11 cellular contexts compared by ENCODE assay signal in the genomic region with DNA sequence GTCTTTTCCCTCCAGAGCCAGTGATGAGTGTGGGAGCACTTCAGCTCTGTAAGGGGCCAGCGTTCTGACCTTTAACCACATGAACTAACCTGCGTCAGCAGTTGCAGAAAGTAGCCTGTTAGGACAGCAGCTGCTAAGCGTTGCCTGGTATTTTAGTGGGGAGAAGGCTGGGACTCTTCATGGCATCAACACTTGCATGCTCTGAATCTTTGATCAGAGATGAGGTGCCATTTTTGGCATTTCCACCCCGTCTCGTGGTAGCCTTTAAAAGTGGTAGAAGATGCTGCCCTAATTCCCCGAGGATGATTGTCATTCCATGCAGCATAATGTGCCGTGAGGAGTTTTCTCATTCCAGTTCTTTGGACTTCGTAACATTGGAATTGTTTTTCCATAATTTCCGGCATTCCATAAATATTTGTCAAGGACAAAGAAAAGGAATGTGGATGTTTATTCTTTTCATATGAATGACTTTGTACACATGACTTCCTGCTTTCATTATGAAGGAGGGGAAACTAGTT.
DNase-seq lines count a peak whose midpoint lies in the region; ATAC-seq, FAIRE-seq and TF ChIP-seq lines count a peak whose summit lies in the region.
"Had no signal": no experiment of that assay in that cellular context is flagged by ENCODE, and none has a peak within 500 bp of the region (broad histone marks: within the 10 kb centered on the region; RNA-seq: fewer than 3 reads in every experiment).

No MANE protein-coding gene starts in this region.

- H3K9me3 ChIP-seq in K562 (replicated peaks; ENCODE audit: control insufficient read depth, insufficient read depth, low read depth, low read length), result no peaks in the 10 kb centered on the region

- CTCF ChIA-PET in activated CD8-positive, alpha-beta T cell treated with anti-CD3 and anti-CD28 coated beads for 36 hours (lab: Charles Lee), result no interaction called here
- CTCF ChIA-PET in activated CD8-positive, alpha-beta T cell treated with anti-CD3 and anti-CD28 coated beads, Interleukin-2, amount 10 ng/mL, durations not matched to agents 7 days and 5 days (lab: Charles Lee), result no interaction called here
- CTCF ChIA-PET in K562 (lab: Yijun Ruan, JAX; ENCODE audit: low intra/inter-chr PET ratio), result no interaction called here

- H3K27ac Mint-ChIP-seq in activated CD8-positive, alpha-beta T cell treated with anti-CD3 and anti-CD28 coated beads for 36 hours, result peak overlapping the region; percentile 88
- H3K27ac Mint-ChIP-seq in activated CD8-positive, alpha-beta T cell treated with anti-CD3 and anti-CD28 coated beads, Interleukin-2, amount 10 ng/mL, durations not matched to agents 7 days and 5 days, result no peak overlapping the region
- H3K27ac Mint-ChIP-seq in type B pancreatic cell, result peak overlapping the region; percentile 10

- no peak for FAIRE-seq in K562 (lab: Jason Lieb, UNC)
- FAIRE-seq: A204.1 had no signal

- H3K27me3 Mint-ChIP-seq in activated CD8-positive, alpha-beta T cell treated with anti-CD3 and anti-CD28 coated beads for 36 hours, result no peaks in the 10 kb centered on the region
- no peaks in the 10 kb centered on the region for H3K27me3 Mint-ChIP-seq in activated CD8-positive, alpha-beta T cell treated with anti-CD3 and anti-CD28 coated beads, Interleukin-2, amount 10 ng/mL, durations not matched to agents 7 days and 5 days (ENCODE audit: low read depth)
- no peaks in the 10 kb centered on the region for H3K27me3 Mint-ChIP-seq in type B pancreatic cell

- TSS peak; percentile 21 for BruUV-seq in K562 (replicated peaks; lab: Mats Ljungman, UMichigan)

- H3K4me2 ChIP-seq in K562 (ENCODE audit: insufficient read depth, low read length), result no peak overlapping the region

- in situ Hi-C loops in K562 (cut with MboI), result no loop called here

- no peak for TF ChIP-seq POLR2A in K562 (conservative IDR thresholded peaks at IDR 0.05)

- no peaks in the 10 kb centered on the region for H3K79me2 ChIP-seq in K562 (ENCODE audit: control insufficient read depth, insufficient read depth, low read length)

- no peak for TF ChIP-seq RAD21 in K562 (CRISPR knock-in tag; conservative IDR thresholded peaks at IDR 0.05 in 1 of 2, IDR thresholded peaks at IDR 0.05 in 1 of 2)

- peaks cover 0 to 16% of the 10 kb centered on the region in 2 experiments; a peak in 3 of 5 replicates for H3K4me1 ChIP-seq in K562 (replicated peaks in 1 of 2; ENCODE audit: control insufficient read depth in 2 of 2, insufficient read depth in 2 of 2, low read length in 2 of 2)

- H3K4me3 Mint-ChIP-seq in activated CD8-positive, alpha-beta T cell treated with anti-CD3 and anti-CD28 coated beads for 36 hours, result no peak overlapping the region
- no peak overlapping the region for H3K4me3 Mint-ChIP-seq in activated CD8-positive, alpha-beta T cell treated with anti-CD3 and anti-CD28 coated beads, Interleukin-2, amount 10 ng/mL, durations not matched to agents 7 days and 5 days
- no peak overlapping the region for H3K4me3 Mint-ChIP-seq in type B pancreatic cell

- no peak for ATAC-seq in activated CD8-positive, alpha-beta T cell treated with anti-CD3 and anti-CD28 coated beads for 36 hours
- no peak for ATAC-seq in activated CD8-positive, alpha-beta T cell treated with anti-CD3 and anti-CD28 coated beads, Interleukin-2, amount 10 ng/mL, durations not matched to agents 7 days and 5 days
- peak; percentile 70 for ATAC-seq in K562

- H3K27ac ChIP-seq in K562 (ENCODE audit: extremely low read depth, low read depth, low read length), result peak overlapping the region; percentile 50; the same call in 1 of the 3 replicates

- H3K27me3 ChIP-seq in K562 (ENCODE audit: control insufficient read depth in 2 of 2, insufficient read depth in 2 of 2, low read length in 2 of 2), result no peaks in the 10 kb centered on the region

- H3K36me3 ChIP-seq in K562 (ENCODE audit: control insufficient read depth, insufficient read depth, low read length), result peaks cover 65% of the 10 kb centered on the region; the same call in 2 of the 3 replicates

- no peak overlapping the region for H2AFZ ChIP-seq in K562 (ENCODE audit: low read depth, low read length)

- H3K9me1 ChIP-seq in K562 (ENCODE audit: control insufficient read depth, insufficient read depth, low read length), result no peaks in the 10 kb centered on the region

- H4K20me1 ChIP-seq in K562 (replicated peaks; ENCODE audit: control insufficient read depth, insufficient read depth, low read length), result no peaks in the 10 kb centered on the region

- peaks cover 29% of the 10 kb centered on the region for H3K4me1 Mint-ChIP-seq in activated CD8-positive, alpha-beta T cell treated with anti-CD3 and anti-CD28 coated beads for 36 hours (ENCODE audit: low read depth)
- peaks cover 19% of the 10 kb centered on the region for H3K4me1 Mint-ChIP-seq in activated CD8-positive, alpha-beta T cell treated with anti-CD3 and anti-CD28 coated beads, Interleukin-2, amount 10 ng/mL, durations not matched to agents 7 days and 5 days (ENCODE audit: low read depth)
- H3K4me1 Mint-ChIP-seq in type B pancreatic cell (ENCODE audit: unreplicated experiment), result peaks cover 6% of the 10 kb centered on the region

- peaks cover 31% of the 10 kb centered on the region for H3K36me3 Mint-ChIP-seq in activated CD8-positive, alpha-beta T cell treated with anti-CD3 and anti-CD28 coated beads for 36 hours (ENCODE audit: low read depth)
- peaks cover 28% of the 10 kb centered on the region for H3K36me3 Mint-ChIP-seq in activated CD8-positive, alpha-beta T cell treated with anti-CD3 and anti-CD28 coated beads, Interleukin-2, amount 10 ng/mL, durations not matched to agents 7 days and 5 days (ENCODE audit: low read depth)
- H3K36me3 Mint-ChIP-seq in type B pancreatic cell, result peaks cover 36% of the 10 kb centered on the region

- TF ChIP-seq EP300 in K562 (IDR thresholded peaks at IDR 0.05; ENCODE audit: low read length), result no peak

- WGBS in K562 (ENCODE audit: insufficient coverage, low coverage, missing lambda C conversion rate), result 70% methylated on average over 9 of the region's 9 CpGs

- H3K9ac ChIP-seq in K562 (ENCODE audit: insufficient read depth in 1 of 2, low read depth in 2 of 2, low read length in 2 of 2), result no peak overlapping the region

- intact Hi-C loops in activated CD8-positive, alpha-beta T cell treated with anti-CD3 and anti-CD28 coated beads for 36 hours (cut with micrococcal nuclease), result no loop called here
- intact Hi-C loops in K562 (cut with micrococcal nuclease), result loop anchor here (5.0 kb wide), 1 partner anchor 85 kb away; no protein-coding TSS in a partner anchor

- POLR2A ChIA-PET in activated CD8-positive, alpha-beta T cell treated with anti-CD3 and anti-CD28 coated beads for 36 hours (lab: Charles Lee), result no interaction called here
- POLR2A ChIA-PET in activated CD8-positive, alpha-beta T cell treated with anti-CD3 and anti-CD28 coated beads, Interleukin-2, amount 10 ng/mL, durations not matched to agents 7 days and 5 days (lab: Charles Lee), result interaction anchor here (0.6 kb wide), 1 partner anchor 154 kb away, joined by 3 read pairs; no protein-coding TSS in a partner anchor
- POLR2A ChIA-PET in K562 (lab: Yijun Ruan, JAX), result no interaction called here

- no peak for DNase-seq in activated CD8-positive, alpha-beta T cell treated with anti-CD3 and anti-CD28 coated beads for 36 hours
- DNase-seq in activated CD8-positive, alpha-beta T cell treated with anti-CD3 and anti-CD28 coated beads, Interleukin-2, amount 10 ng/mL, durations not matched to agents 7 days and 5 days, result no peak
- peak in 1 of 4 experiments; percentile 35 for DNase-seq in K562 (ENCODE audit: extremely low read depth in 1 of 4, low spot score in 3 of 4)
- DNase-seq in iris pigment epithelial cell (ENCODE audit: low read depth), result peak; percentile 95
- no peak for DNase-seq in type B pancreatic cell (ENCODE audit: extremely low spot score, unreplicated experiment)
- DNase-seq in NCI-H2227 (lab: John Stamatoyannopoulos, UW; ENCODE audit: unreplicated experiment), result no peak
- no peak for DNase-seq in stimulated activated naive CD4-positive, alpha-beta T cell treated with Interleukin-2 at 50 U/mL for 16 hours (lab: John Stamatoyannopoulos, UW)
- no peak for DNase-seq in SHP77 treated with DMSO at 0.1 percent for 48 hours (lab: John Stamatoyannopoulos, UW)
- DNase-seq: stimulated activated CD4-positive, alpha-beta T cell treated with anti-CD3 and anti-CD28 coated beads, Interleukin-2, amount 100 ng/mL, for 48 hours; T-helper 9 cell had no signal

- no peak for TF ChIP-seq CTCF in activated CD8-positive, alpha-beta T cell treated with anti-CD3 and anti-CD28 coated beads for 36 hours (IDR thresholded peaks at IDR 0.05)
- TF ChIP-seq CTCF in K562 (IDR thresholded peaks at IDR 0.05 in 2 of 3, conservative IDR thresholded peaks at IDR 0.05 in 1 of 3; ENCODE audit: insufficient read depth in 2 of 3, low read depth in 1 of 3, low read length in 3 of 3), result no peak
- TF ChIP-seq CTCF in type B pancreatic cell (conservative IDR thresholded peaks at IDR 0.05), result no peak

- H3K9me3 Mint-ChIP-seq in activated CD8-positive, alpha-beta T cell treated with anti-CD3 and anti-CD28 coated beads for 36 hours, result no peaks in the 10 kb centered on the region
- H3K9me3 Mint-ChIP-seq in activated CD8-positive, alpha-beta T cell treated with anti-CD3 and anti-CD28 coated beads, Interleukin-2, amount 10 ng/mL, durations not matched to agents 7 days and 5 days (ENCODE audit: insufficient read depth), result no peaks in the 10 kb centered on the region
- no peaks in the 10 kb centered on the region for H3K9me3 Mint-ChIP-seq in type B pancreatic cell

- no peak overlapping the region for H3K4me3 ChIP-seq in K562

TF ChIP-seq in K562, 482 proteins besides CTCF, POLR2A, EP300 and RAD21:
- TF ChIP-seq, protein P1, sequence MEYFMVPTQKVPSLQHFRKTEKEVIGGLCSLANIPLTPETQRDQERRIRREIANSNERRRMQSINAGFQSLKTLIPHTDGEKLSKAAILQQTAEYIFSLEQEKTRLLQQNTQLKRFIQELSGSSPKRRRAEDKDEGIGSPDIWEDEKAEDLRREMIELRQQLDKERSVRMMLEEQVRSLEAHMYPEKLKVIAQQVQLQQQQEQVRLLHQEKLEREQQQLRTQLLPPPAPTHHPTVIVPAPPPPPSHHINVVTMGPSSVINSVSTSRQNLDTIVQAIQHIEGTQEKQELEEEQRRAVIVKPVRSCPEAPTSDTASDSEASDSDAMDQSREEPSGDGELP (CRISPR knock-in tag; IDR thresholded peaks at IDR 0.05; ENCODE audit: borderline replicate concordance), result no peak
- TF ChIP-seq NR2C1 (IDR thresholded peaks at IDR 0.05), result no peak
- TF ChIP-seq NR2C1 (tag; IDR thresholded peaks at IDR 0.05), result 0 out of 2 replicates have a peak, but pooled peaks have one; percentile 24
- TF ChIP-seq BDP1 (IDR thresholded peaks at IDR 0.05; ENCODE audit: insufficient read depth, insufficient read length), result no peak
- TF ChIP-seq ZNF589 (CRISPR knock-in tag; IDR thresholded peaks at IDR 0.05; ENCODE audit: low read depth), result 0 out of 2 replicates have a peak, but pooled peaks have one; percentile 44
